In the genomic region with DNA sequence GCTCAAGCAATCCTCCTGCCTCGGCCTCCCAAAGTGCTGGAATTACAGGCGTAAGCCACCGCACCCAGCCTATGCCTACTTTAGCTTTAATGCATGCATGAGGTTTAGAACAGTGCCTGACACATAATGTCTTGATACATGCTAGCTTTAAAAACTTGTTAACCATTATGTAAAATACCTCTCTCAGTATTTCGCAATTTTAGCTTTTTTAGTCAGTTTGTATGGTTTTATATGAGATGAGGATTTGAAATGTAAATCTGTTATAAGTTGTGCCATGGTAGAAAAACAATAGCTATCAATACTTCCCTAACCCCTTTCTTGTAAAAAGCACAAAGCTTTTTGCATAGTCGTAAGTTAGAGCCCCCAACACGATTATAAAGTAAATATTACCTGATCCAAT, we compare ENCODE assay signal across 29 cellular contexts. TPM values are rescaled to one million over a fixed set of nuclear protein-coding genes. Genes with fewer than 3 reads are reported as not detected.
"Had no signal": no experiment of that assay in that cellular context is flagged by ENCODE, and none has a peak within 500 bp of the region (broad histone marks: within the 10 kb centered on the region; RNA-seq: fewer than 3 reads in every experiment).

No MANE protein-coding gene starts in this region.

- H3K4me3 Mint-ChIP-seq: natural killer cell; nephron progenitor cell; stimulated activated effector memory CD8-positive, alpha-beta T cell treated with anti-CD3 and anti-CD28 coated beads, Interleukin-12 subunit alpha, Interleukin-12 subunit beta, amount 100 ng/mL, for 72 hours; stimulated activated naive CD8-positive, alpha-beta T cell treated with anti-CD3 and anti-CD28 coated beads, Interleukin-15, Interleukin-2, amounts not matched to agents 100 ng/mL and 50 ng/mL, for 24 hours; type B pancreatic cell had no signal

- DNase-seq: hippocampal formation; kidney glomerular epithelial cell; left colon; left lung; lower lobe of right lung; mammary epithelial cell; mesenchymal stem cell; natural killer cell; nephron progenitor cell; ovary; stimulated activated CD4-positive, alpha-beta T cell treated with anti-CD3 and anti-CD28 coated beads, Interleukin-12 subunit alpha, Interleukin-12 subunit beta, amount 100 ng/mL, for 4 hours; stimulated activated CD4-positive, alpha-beta T cell treated with anti-CD3 and anti-CD28 coated beads, Interleukin-15, amount 100 ng/mL, for 24 hours; stimulated activated CD4-positive, alpha-beta T cell treated with anti-CD3 and anti-CD28 coated beads, Interleukin-4, amount 100 ng/mL, for 24 hours; stimulated activated naive CD4-positive, alpha-beta T cell; tibial artery had no signal

- H3K4me1 Mint-ChIP-seq: natural killer cell; nephron progenitor cell; stimulated activated effector memory CD8-positive, alpha-beta T cell treated with anti-CD3 and anti-CD28 coated beads, Interleukin-12 subunit alpha, Interleukin-12 subunit beta, amount 100 ng/mL, for 72 hours had no signal

- H3K4me3 ChIP-seq: left lung, lower lobe of right lung, ovary, right atrium auricular region, skin epidermis, suprapubic skin, thoracic aorta, tibial artery, vagina had no signal

- H3K36me3 ChIP-seq: left lung, lower lobe of right lung, ovary, right atrium auricular region, suprapubic skin, thoracic aorta, tibial artery, vagina had no signal

- H3K27ac Mint-ChIP-seq: natural killer cell; nephron progenitor cell; progenitor cell of endocrine pancreas; stimulated activated effector memory CD8-positive, alpha-beta T cell treated with anti-CD3 and anti-CD28 coated beads, Interleukin-12 subunit alpha, Interleukin-12 subunit beta, amount 100 ng/mL, for 72 hours; stimulated activated naive CD8-positive, alpha-beta T cell treated with anti-CD3 and anti-CD28 coated beads, Interleukin-15, Interleukin-2, amounts not matched to agents 100 ng/mL and 50 ng/mL, for 24 hours; type B pancreatic cell had no signal

- H3K36me3 Mint-ChIP-seq: natural killer cell; stimulated activated effector memory CD8-positive, alpha-beta T cell treated with anti-CD3 and anti-CD28 coated beads, Interleukin-12 subunit alpha, Interleukin-12 subunit beta, amount 100 ng/mL, for 72 hours; type B pancreatic cell had no signal

- H3K27me3 Mint-ChIP-seq: type B pancreatic cell had no signal

- ATAC-seq: left colon; lower lobe of right lung; natural killer cell; sciatic nerve; stimulated activated effector memory CD8-positive, alpha-beta T cell treated with anti-CD3 and anti-CD28 coated beads, Interleukin-12 subunit alpha, Interleukin-12 subunit beta, amount 100 ng/mL, for 72 hours had no signal

- FAIRE-seq: keratinocyte had no signal

- H3K27ac ChIP-seq: left lung, lower lobe of right lung, ovary, right atrium auricular region, skin epidermis, suprapubic skin, thoracic aorta, tibial artery, vagina had no signal

- H3K27me3 ChIP-seq: left lung, ovary, right atrium auricular region, suprapubic skin, tibial artery, vagina had no signal

- H3K9me3 ChIP-seq: left lung, lower lobe of right lung, ovary, right atrium auricular region, suprapubic skin, thoracic aorta, tibial artery, vagina had no signal

- H3K9me3 Mint-ChIP-seq: natural killer cell; nephron progenitor cell; stimulated activated effector memory CD8-positive, alpha-beta T cell treated with anti-CD3 and anti-CD28 coated beads, Interleukin-12 subunit alpha, Interleukin-12 subunit beta, amount 100 ng/mL, for 72 hours; stimulated activated naive CD8-positive, alpha-beta T cell treated with anti-CD3 and anti-CD28 coated beads, Interleukin-15, Interleukin-2, amounts not matched to agents 100 ng/mL and 50 ng/mL, for 24 hours; type B pancreatic cell had no signal

- H3K4me1 ChIP-seq: left lung, lower lobe of right lung, right atrium auricular region, tibial artery, vagina had no signal

RNA-seq across cellular contexts. Expression of a gene that starts 4.7 kb away (rescaled TPM):
- total RNA-seq: left colon, left lung, liver, natural killer cell, ovary, progenitor cell of endocrine pancreas, pulmonary artery endothelial cell, renal cortical epithelial cell, right atrium auricular region, thoracic aorta had no signal
- polyA plus RNA-seq: liver had no signal
